Comparison of ENCODE assay signal across 10 cellular contexts in genomic region chr3:9178697-9179096, GRCh38.
"Had no signal": no experiment of that assay in that cellular context is flagged by ENCODE, and none has a peak within 500 bp of the region (broad histone marks: within the 10 kb centered on the region; RNA-seq: fewer than 3 reads in every experiment).

No MANE protein-coding gene starts in this region.

- ATAC-seq: gastroesophageal sphincter had no signal

- FAIRE-seq: kidney, urothelium cell line had no signal

- H3K4me3 ChIP-seq: gastroesophageal sphincter had no signal

- H3K36me3 ChIP-seq: gastroesophageal sphincter had no signal

- H3K27ac ChIP-seq: gastroesophageal sphincter had no signal

- DNase-seq: activated CD4-positive, CD25-positive, alpha-beta regulatory T cell treated with anti-CD3 and anti-CD28 coated beads, Interleukin-2, amount 50 U/mL, for 72 hours; activated T-cell treated with anti-CD3 and anti-CD28 coated beads, Interleukin-2, amount 50 U/mL, for 1 hour; dermis blood vessel endothelial cell; kidney; posterior cingulate gyrus; stimulated activated CD4-positive, alpha-beta T cell treated with anti-CD3 and anti-CD28 coated beads, Interleukin-15, amount 100 ng/mL, for 24 hours; stimulated activated CD4-positive, alpha-beta T cell treated with anti-CD3 and anti-CD28 coated beads, Interleukin-4, amount 100 ng/mL, for 24 hours; T-helper 9 cell had no signal

- H3K9me3 ChIP-seq: gastroesophageal sphincter had no signal
